In the genomic region with DNA sequence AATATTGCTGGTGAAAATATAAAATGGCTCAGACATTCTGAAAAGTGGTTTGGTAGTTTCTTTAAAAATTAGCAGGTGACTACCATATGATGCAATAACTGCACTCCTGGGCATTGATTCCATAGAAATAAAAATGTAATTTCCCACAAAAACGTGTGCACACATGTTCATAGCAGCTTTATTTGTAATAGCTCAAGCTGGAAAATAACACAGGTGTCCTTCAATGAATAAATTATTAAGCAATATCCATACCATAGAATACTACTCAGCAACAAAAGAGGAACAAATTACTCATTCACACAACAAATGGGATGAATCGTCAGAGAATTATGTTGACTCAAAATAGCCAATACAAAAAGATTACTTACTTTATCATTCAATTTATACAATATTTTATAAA, we compare ENCODE assay signal across 16 cellular contexts.
A peak's percentile ranks its signal among the peaks of the same experiment; 100 is the strongest.
DNase-seq lines count a peak whose midpoint lies in the region; ATAC-seq and TF ChIP-seq lines count a peak whose summit lies in the region.
"Had no signal": no experiment of that assay in that cellular context is flagged by ENCODE, and none has a peak within 500 bp of the region (broad histone marks: within the 10 kb centered on the region; RNA-seq: fewer than 3 reads in every experiment).

No MANE protein-coding gene starts in this region.

- TF ChIP-seq POLR2A in breast epithelium (IDR thresholded peaks at IDR 0.05), result no peak

- no peak overlapping the region for H3K27ac ChIP-seq in breast epithelium
- no peak overlapping the region for H3K27ac ChIP-seq in fibroblast of lung (ENCODE audit: insufficient read depth, low read length)
- H3K27ac ChIP-seq: 22Rv1; BLaER1 treated with 17β-estradiol and CSF1 and Interleukin-3, amounts not matched to agents 10 nM and 100 nM had no signal

- POLR2A ChIA-PET in MCF 10A (lab: Yijun Ruan, JAX), result interaction anchor here (0.8 kb wide), 1 partner anchor 25 kb away, joined by 3 read pairs; no protein-coding TSS in a partner anchor

- CTCF ChIA-PET in MCF 10A (lab: Yijun Ruan, JAX), result interaction anchor here (0.6 kb wide), 1 partner anchor 167 kb away, joined by 3 read pairs; no protein-coding TSS in a partner anchor

- H4K20me1 ChIP-seq in fibroblast of lung (ENCODE audit: control insufficient read depth, extremely low read depth, insufficient read depth, low read length), result no peaks in the 10 kb centered on the region
- H4K20me1 ChIP-seq: BLaER1 treated with 17β-estradiol and CSF1 and Interleukin-3, amounts not matched to agents 10 nM and 100 nM had no signal

- no peak for ATAC-seq in left cardiac atrium
- no peak for ATAC-seq in HG03521 (IDR thresholded peaks at IDR 0.05; ENCODE audit: unreplicated experiment)
- ATAC-seq: K562 had no signal

- no peak overlapping the region for H3K4me3 Mint-ChIP-seq in MCF 10A (ENCODE audit: unreplicated experiment)
- H3K4me3 Mint-ChIP-seq: H9 had no signal

- no peak overlapping the region for H3K9ac ChIP-seq in fibroblast of lung (ENCODE audit: insufficient read depth, low read length)
- H3K9ac ChIP-seq: BLaER1 treated with 17β-estradiol and CSF1 and Interleukin-3, amounts not matched to agents 10 nM and 100 nM had no signal

- no peaks in the 10 kb centered on the region for H3K9me3 ChIP-seq in breast epithelium
- no peaks in the 10 kb centered on the region for H3K9me3 ChIP-seq in fibroblast of lung (ENCODE audit: control insufficient read depth, insufficient read depth, low read depth, low read length)
- H3K9me3 ChIP-seq: BLaER1 treated with 17β-estradiol and CSF1 and Interleukin-3, amounts not matched to agents 10 nM and 100 nM had no signal

- intact Hi-C loops in MCF 10A (cut with micrococcal nuclease) (loop anchor here (1.0 kb wide), 1 partner anchor 23 kb away; no protein-coding TSS in a partner anchor), breast epithelium (cut with DNase I; ENCODE audit: low total_unique reads) (no loop called here), left cardiac atrium (cut with DNase I) (no loop called here)

- H3K27ac Mint-ChIP-seq in MCF 10A (ENCODE audit: low read depth, unreplicated experiment), result peak overlapping the region; percentile 81
- H3K27ac Mint-ChIP-seq: H9 had no signal

- H3K27me3 ChIP-seq in breast epithelium, result no peaks in the 10 kb centered on the region
- no peaks in the 10 kb centered on the region for H3K27me3 ChIP-seq in fibroblast of lung (ENCODE audit: control insufficient read depth, insufficient read depth, low read length)
- H3K27me3 ChIP-seq: BLaER1 treated with 17β-estradiol and CSF1 and Interleukin-3, amounts not matched to agents 10 nM and 100 nM had no signal

- H3K79me2 ChIP-seq in fibroblast of lung (ENCODE audit: control insufficient read depth, insufficient read depth, low read length), result no peaks in the 10 kb centered on the region

- DNase-seq in MCF 10A (ENCODE audit: unreplicated experiment) (peak; percentile 80), breast epithelium (ENCODE audit: low spot score in 2 of 2) (no peak), amniotic epithelial cell (ENCODE audit: low read depth) (peak; percentile 13), fibroblast of lung (ENCODE audit: low read depth in 2 of 2) (peak; percentile 14 to 32), renal cortical epithelial cell (ENCODE audit: low read depth) (peak; percentile 32), left cardiac atrium (no peak)
- DNase-seq in effector CD4-positive, alpha-beta T cell, result no peak
- DNase-seq: H9, NCI-H1436 treated with DMSO at 0.1 percent for 48 hours, NCI-H2081, NCI-H526 treated with DMSO at 0.1 percent for 48 hours, SHP77 had no signal

- no peak overlapping the region for H3K4me2 ChIP-seq in fibroblast of lung (ENCODE audit: extremely low read depth, insufficient read depth, low read length)
- H3K4me2 ChIP-seq: BLaER1 treated with 17β-estradiol and CSF1 and Interleukin-3, amounts not matched to agents 10 nM and 100 nM had no signal

- no peaks in the 10 kb centered on the region for H3K36me3 Mint-ChIP-seq in MCF 10A (ENCODE audit: insufficient read depth, unreplicated experiment)

- H3K36me3 ChIP-seq in breast epithelium (no peaks in the 10 kb centered on the region), fibroblast of lung (ENCODE audit: control insufficient read depth, insufficient read depth, low read length) (no peaks in the 10 kb centered on the region)
- H3K36me3 ChIP-seq: BLaER1 treated with 17β-estradiol and CSF1 and Interleukin-3, amounts not matched to agents 10 nM and 100 nM had no signal

- H3K4me3 ChIP-seq in breast epithelium, result no peak overlapping the region
- H3K4me3 ChIP-seq in fibroblast of lung (replicated peaks in 1 of 4; ENCODE audit: control extremely low read depth in 1 of 4, insufficient read depth in 1 of 4, low read depth in 3 of 4, low read length in 4 of 4), result no peak overlapping the region
- H3K4me3 ChIP-seq: BLaER1 treated with 17β-estradiol and CSF1 and Interleukin-3, amounts not matched to agents 10 nM and 100 nM; K562 had no signal

- H3K27me3 Mint-ChIP-seq in MCF 10A (ENCODE audit: insufficient read depth, unreplicated experiment), result no peaks in the 10 kb centered on the region

- H3K4me1 Mint-ChIP-seq in MCF 10A (ENCODE audit: insufficient read depth, unreplicated experiment), result peaks cover 8% of the 10 kb centered on the region

- H3K9me3 Mint-ChIP-seq in MCF 10A (ENCODE audit: unreplicated experiment), result peaks cover 8% of the 10 kb centered on the region
- H3K9me3 Mint-ChIP-seq: H9 had no signal

- H2AFZ ChIP-seq in fibroblast of lung (ENCODE audit: low read length), result no peak overlapping the region

- no peak for TF ChIP-seq CTCF in MCF 10A (IDR thresholded peaks at IDR 0.05; ENCODE audit: unreplicated experiment)
- no peak for TF ChIP-seq CTCF in breast epithelium (IDR thresholded peaks at IDR 0.05)
- no peak for TF ChIP-seq CTCF in fibroblast of lung (conservative IDR thresholded peaks at IDR 0.05 in 1 of 2, IDR thresholded peaks at IDR 0.05 in 1 of 2; ENCODE audit: low read depth in 1 of 2, low read length in 2 of 2)

- H3K4me1 ChIP-seq in breast epithelium, result no peaks in the 10 kb centered on the region
- no peaks in the 10 kb centered on the region for H3K4me1 ChIP-seq in fibroblast of lung (ENCODE audit: control insufficient read depth, extremely low read depth, insufficient read depth, low read length)
- H3K4me1 ChIP-seq: BLaER1 treated with 17β-estradiol and CSF1 and Interleukin-3, amounts not matched to agents 10 nM and 100 nM had no signal

- BruUV-seq in MCF 10A (replicated peaks; lab: Mats Ljungman, UMichigan), result no TSS peak

Comparison
In these comparisons a context has a peak if more than half of its experiments do, and no peak if none do; other contexts are left out.
1. DNase-seq: peak in MCF 10A (single experiment), amniotic epithelial cell (single experiment), fibroblast of lung (2 of 2) and renal cortical epithelial cell (single experiment); none in breast epithelium (0 of 2), left cardiac atrium (single experiment) and effector CD4-positive, alpha-beta T cell (single experiment).